ENCODE assay signal across 8 cellular contexts in the genomic region with DNA sequence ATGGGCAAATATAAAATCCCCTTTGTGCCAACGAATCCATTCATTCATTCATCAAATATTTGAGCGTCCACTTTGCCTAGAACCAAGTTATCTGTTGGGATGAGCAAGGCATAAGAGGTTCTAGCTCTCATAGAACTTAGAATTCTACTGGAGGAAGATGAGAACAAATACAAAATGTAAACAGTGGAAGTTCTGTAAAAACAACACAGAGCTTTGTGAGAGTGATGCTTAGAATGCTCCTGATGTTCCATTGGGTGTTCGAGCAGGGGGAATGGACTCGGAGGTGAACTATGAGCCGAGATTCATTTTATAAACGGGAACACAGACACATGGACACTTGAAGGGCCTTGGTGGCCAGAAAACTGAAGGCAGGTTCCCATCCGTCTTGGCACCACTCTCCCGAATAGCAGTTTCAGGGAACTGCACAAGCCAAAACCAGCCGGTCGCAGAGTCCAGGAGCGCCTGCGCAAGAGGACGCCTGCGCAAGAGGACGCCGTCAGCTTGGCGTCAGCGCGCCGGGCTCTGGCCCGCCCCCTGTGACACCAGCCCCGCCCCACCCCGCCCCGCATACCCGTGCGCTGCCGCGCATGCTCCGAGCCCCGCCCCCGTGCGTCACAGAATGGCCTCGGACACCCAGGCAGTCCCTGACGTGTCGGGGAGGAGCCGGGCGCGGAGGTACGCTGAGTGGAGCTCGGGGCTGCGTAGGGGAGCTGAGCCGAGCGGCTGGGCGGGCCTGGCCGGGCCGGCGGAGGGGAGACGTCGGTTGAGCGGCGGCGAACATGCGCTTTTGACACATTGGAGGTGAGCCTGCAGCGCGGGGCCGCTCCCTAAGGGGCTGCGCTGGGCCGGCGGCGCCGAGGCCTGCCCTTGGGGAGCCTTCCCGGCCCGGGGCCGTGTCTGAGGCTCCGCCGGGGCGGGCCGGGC. TPM values are rescaled to one million over a fixed set of nuclear protein-coding genes. Genes with fewer than 3 reads are reported as not detected.
DNase-seq lines count a peak whose midpoint lies in the region; ATAC-seq and TF ChIP-seq lines count a peak whose summit lies in the region.

A gene with protein sequence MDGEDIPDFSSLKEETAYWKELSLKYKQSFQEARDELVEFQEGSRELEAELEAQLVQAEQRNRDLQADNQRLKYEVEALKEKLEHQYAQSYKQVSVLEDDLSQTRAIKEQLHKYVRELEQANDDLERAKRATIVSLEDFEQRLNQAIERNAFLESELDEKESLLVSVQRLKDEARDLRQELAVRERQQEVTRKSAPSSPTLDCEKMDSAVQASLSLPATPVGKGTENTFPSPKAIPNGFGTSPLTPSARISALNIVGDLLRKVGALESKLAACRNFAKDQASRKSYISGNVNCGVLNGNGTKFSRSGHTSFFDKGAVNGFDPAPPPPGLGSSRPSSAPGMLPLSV (plus strand): TSS at position 640 of the 924 bp plus-strand sequence. CDS start 8,388 bp downstream, outside the sequence.

- ATAC-seq in lower lobe of right lung = peak; percentile 99

- H3K27me3 ChIP-seq in ectodermal cell (ENCODE audit: control insufficient read depth, insufficient read depth, low read length, poor library complexity, severe bottlenecking) (no peaks in the 10 kb centered on the region), lower lobe of right lung (ENCODE audit: low read depth) (no peaks in the 10 kb centered on the region)

- H3K4me1 ChIP-seq in ectodermal cell (ENCODE audit: control insufficient read depth, insufficient read depth, low read length) (no peaks in the 10 kb centered on the region), lower lobe of right lung (peaks cover 33% of the 10 kb centered on the region)

- H3K9me3 ChIP-seq in ectodermal cell (ENCODE audit: control insufficient read depth, low read length) = no peaks in the 10 kb centered on the region
- H3K9me3 ChIP-seq in lower lobe of right lung = no peaks in the 10 kb centered on the region

- DNase-seq in CMK (ENCODE audit: low read depth) = peak; percentile 92
- peak; percentile 100 for DNase-seq in GM20000 (ENCODE audit: low spot score)
- DNase-seq in HS-5 (ENCODE audit: low read depth) = peak; percentile 85
- peak; percentile 93 for DNase-seq in NK-92 (lab: John Stamatoyannopoulos, UW; ENCODE audit: unreplicated experiment)
- DNase-seq in activated CD8-positive, alpha-beta memory T cell treated with anti-CD3 and anti-CD28 coated beads for 1 hour (ENCODE audit: extremely low read depth in 1 of 2, low read depth in 1 of 2) = peak; percentile 97 to 100
- peak; percentile 100 for DNase-seq in lower lobe of right lung
- peak; percentile 98 for DNase-seq in stimulated activated CD4-positive, alpha-beta T cell treated with anti-CD3 and anti-CD28 coated beads, TNF-alpha, amount 100 ng/mL, for 1 hour (ENCODE audit: low read depth in 3 of 3, low spot score in 1 of 3)

- intact Hi-C loops in lower lobe of right lung (cut with DNase I) = no loop called here

- 3 to 4% methylated on average over 66 to 68 of the region's 68 CpGs for WGBS in ectodermal cell, 2 experiments

- peak within 1 kb of the TSS; percentile 87 for H3K4me3 ChIP-seq in ectodermal cell (ENCODE audit: insufficient read depth, low read depth, low read length)
- H3K4me3 ChIP-seq in lower lobe of right lung = peak within 1 kb of the TSS; percentile 95

- H3K36me3 ChIP-seq in ectodermal cell (ENCODE audit: control insufficient read depth, insufficient read depth, low read length) = no peaks in the 10 kb centered on the region
- peaks cover 19% of the 10 kb centered on the region for H3K36me3 ChIP-seq in lower lobe of right lung

- TF ChIP-seq CTCF in GM20000 (IDR thresholded peaks at IDR 0.05; ENCODE audit: extremely low read depth, missing control alignments) (no peak), lower lobe of right lung (IDR thresholded peaks at IDR 0.05) (no peak)

- H3K27ac ChIP-seq in ectodermal cell (ENCODE audit: insufficient read depth, low read depth, low read length, poor library complexity, severe bottlenecking) (peak within 1 kb of the TSS; percentile 94), lower lobe of right lung (peak within 1 kb of the TSS; percentile 100)

RNA-seq across cellular contexts. Expression of the gene that starts here (rescaled TPM):
- 33.7 TPM for polyA plus RNA-seq in ectodermal cell (2013, experiment 1 of 4)
- 38.0 TPM for polyA plus RNA-seq in ectodermal cell (2013, experiment 2 of 4)
- 25.3 TPM for polyA plus RNA-seq in ectodermal cell (2013, experiment 3 of 4)
- 28.6 TPM for polyA plus RNA-seq in ectodermal cell (2013, experiment 4 of 4)
- 74.1 TPM for total RNA-seq in lower lobe of right lung

Comparison
In these comparisons a context has a peak if more than half of its experiments do, and no peak if none do; other contexts are left out.
1. Peak in every context shown above with its lines: DNase-seq, ATAC-seq, H3K4me3 ChIP-seq and H3K27ac ChIP-seq.